Comparison of ENCODE assay signal across 8 cellular contexts in genomic region chr17:7914771-7915610, GRCh38. TPM values are rescaled to one million over a fixed set of nuclear protein-coding genes. Genes with fewer than 3 reads are reported as not detected.
DNase-seq lines count a peak whose midpoint lies in the region; ATAC-seq and TF ChIP-seq lines count a peak whose summit lies in the region.

No MANE protein-coding gene starts in this region.

- ATAC-seq in HG02981 (IDR thresholded peaks at IDR 0.05; ENCODE audit: unreplicated experiment) (peak; percentile 4), GM18873 (IDR thresholded peaks at IDR 0.05; ENCODE audit: low FRiP score, unreplicated experiment) (no peak)

- H3K27ac Mint-ChIP-seq in activated CD4-positive, alpha-beta memory T cell treated with anti-CD3 and anti-CD28 coated beads, Interleukin-2, amount 10 ng/mL, durations not matched to agents 7 days and 5 days, result peak overlapping the region; percentile 88

- peaks cover 25% of the 10 kb centered on the region for H3K36me3 Mint-ChIP-seq in activated CD4-positive, alpha-beta memory T cell treated with anti-CD3 and anti-CD28 coated beads, Interleukin-2, amount 10 ng/mL, durations not matched to agents 7 days and 5 days (ENCODE audit: low read depth)

- CTCF ChIA-PET in activated CD4-positive, alpha-beta memory T cell treated with anti-CD3 and anti-CD28 coated beads, Interleukin-2, amount 10 ng/mL, durations not matched to agents 7 days and 5 days (lab: Charles Lee), result interaction anchor here (0.9 to 7.9 kb wide), 11 partner anchors 15 to 145 kb away, joined by 3 to 90 read pairs (median 5); partner anchors contain the start of gene KCNAB3

- H3K27me3 Mint-ChIP-seq in activated CD4-positive, alpha-beta memory T cell treated with anti-CD3 and anti-CD28 coated beads, Interleukin-2, amount 10 ng/mL, durations not matched to agents 7 days and 5 days, result no peaks in the 10 kb centered on the region

- peak overlapping the region; percentile 90 for H3K4me3 Mint-ChIP-seq in activated CD4-positive, alpha-beta memory T cell treated with anti-CD3 and anti-CD28 coated beads, Interleukin-2, amount 10 ng/mL, durations not matched to agents 7 days and 5 days

- POLR2A ChIA-PET in activated CD4-positive, alpha-beta memory T cell treated with anti-CD3 and anti-CD28 coated beads, Interleukin-2, amount 10 ng/mL, durations not matched to agents 7 days and 5 days (lab: Charles Lee), result interaction anchor here (0.7 to 10.4 kb wide), 15 partner anchors 9 to 274 kb away, joined by 3 to 144 read pairs (median 5); partner anchors contain the start of genes CHD3, CNTROB, KCNAB3 and TP53

- peak overlapping the region; percentile 58 for H3K4me3 ChIP-seq in retinal pigment epithelial cell (ENCODE audit: low read length)

- peaks cover 35% of the 10 kb centered on the region for H3K4me1 Mint-ChIP-seq in activated CD4-positive, alpha-beta memory T cell treated with anti-CD3 and anti-CD28 coated beads, Interleukin-2, amount 10 ng/mL, durations not matched to agents 7 days and 5 days

- DNase-seq in EH (ENCODE audit: low read depth) (peak; percentile 62), glomerular visceral epithelial cell (ENCODE audit: extremely low spot score) (peak; percentile 21), retinal pigment epithelial cell (ENCODE audit: low read depth) (no peak), NCI-H82 (lab: John Stamatoyannopoulos, UW) (no peak)
- DNase-seq in activated CD4-positive, alpha-beta memory T cell treated with anti-CD3 and anti-CD28 coated beads, Interleukin-2, amount 10 ng/mL, durations not matched to agents 7 days and 5 days, result no peak
- DNase-seq in stimulated activated CD4-positive, alpha-beta T cell treated with anti-CD3 and anti-CD28 coated beads, Interleukin-1b, Interleukin-23, amount 100 ng/mL, for 48 hours, result no peak

- no peak for TF ChIP-seq CTCF in retinal pigment epithelial cell (conservative IDR thresholded peaks at IDR 0.05; ENCODE audit: low read depth, low read length)

- no peaks in the 10 kb centered on the region for H3K9me3 Mint-ChIP-seq in activated CD4-positive, alpha-beta memory T cell treated with anti-CD3 and anti-CD28 coated beads, Interleukin-2, amount 10 ng/mL, durations not matched to agents 7 days and 5 days

RNA-seq across cellular contexts. Expression of gene RNF227, which starts 1.1 kb away (rescaled TPM):
- total RNA-seq in activated CD4-positive, alpha-beta memory T cell treated with anti-CD3 and anti-CD28 coated beads, Interleukin-2, amount 10 ng/mL, durations not matched to agents 7 days and 5 days, result 1 to 10 TPM; 3.6 to 3.7 TPM

RNA-seq across cellular contexts. Expression of gene KCNAB3, which starts 14.7 kb away (rescaled TPM):
- total RNA-seq in activated CD4-positive, alpha-beta memory T cell treated with anti-CD3 and anti-CD28 coated beads, Interleukin-2, amount 10 ng/mL, durations not matched to agents 7 days and 5 days, result 1 to 10 TPM; 7.7 to 8.4 TPM

RNA-seq across cellular contexts. Expression of gene TRAPPC1, which starts 16.8 kb away (rescaled TPM):
- total RNA-seq in activated CD4-positive, alpha-beta memory T cell treated with anti-CD3 and anti-CD28 coated beads, Interleukin-2, amount 10 ng/mL, durations not matched to agents 7 days and 5 days, result 100 to 1,000 TPM; 238 to 244 TPM

RNA-seq across cellular contexts. Expression of gene CNTROB, which starts 17.0 kb away (rescaled TPM):
- 10 to 100 TPM; 58.8 to 64.6 TPM for total RNA-seq in activated CD4-positive, alpha-beta memory T cell treated with anti-CD3 and anti-CD28 coated beads, Interleukin-2, amount 10 ng/mL, durations not matched to agents 7 days and 5 days

RNA-seq across cellular contexts. Expression of gene CHD3, which starts 26.4 kb away (rescaled TPM):
- 100 to 1,000 TPM; 127 to 131 TPM for total RNA-seq in activated CD4-positive, alpha-beta memory T cell treated with anti-CD3 and anti-CD28 coated beads, Interleukin-2, amount 10 ng/mL, durations not matched to agents 7 days and 5 days

Comparison
In these comparisons a context has a peak if more than half of its experiments do, and no peak if none do; other contexts are left out.
1. DNase-seq: peak in EH (single experiment) and glomerular visceral epithelial cell (single experiment); none in activated CD4-positive, alpha-beta memory T cell treated with anti-CD3 and anti-CD28 coated beads, Interleukin-2, amount 10 ng/mL, durations not matched to agents 7 days and 5 days (single experiment), retinal pigment epithelial cell (single experiment), NCI-H82 (single experiment) and stimulated activated CD4-positive, alpha-beta T cell treated with anti-CD3 and anti-CD28 coated beads, Interleukin-1b, Interleukin-23, amount 100 ng/mL, for 48 hours (single experiment).